8 cellular contexts compared by ENCODE assay signal in the genomic region with DNA sequence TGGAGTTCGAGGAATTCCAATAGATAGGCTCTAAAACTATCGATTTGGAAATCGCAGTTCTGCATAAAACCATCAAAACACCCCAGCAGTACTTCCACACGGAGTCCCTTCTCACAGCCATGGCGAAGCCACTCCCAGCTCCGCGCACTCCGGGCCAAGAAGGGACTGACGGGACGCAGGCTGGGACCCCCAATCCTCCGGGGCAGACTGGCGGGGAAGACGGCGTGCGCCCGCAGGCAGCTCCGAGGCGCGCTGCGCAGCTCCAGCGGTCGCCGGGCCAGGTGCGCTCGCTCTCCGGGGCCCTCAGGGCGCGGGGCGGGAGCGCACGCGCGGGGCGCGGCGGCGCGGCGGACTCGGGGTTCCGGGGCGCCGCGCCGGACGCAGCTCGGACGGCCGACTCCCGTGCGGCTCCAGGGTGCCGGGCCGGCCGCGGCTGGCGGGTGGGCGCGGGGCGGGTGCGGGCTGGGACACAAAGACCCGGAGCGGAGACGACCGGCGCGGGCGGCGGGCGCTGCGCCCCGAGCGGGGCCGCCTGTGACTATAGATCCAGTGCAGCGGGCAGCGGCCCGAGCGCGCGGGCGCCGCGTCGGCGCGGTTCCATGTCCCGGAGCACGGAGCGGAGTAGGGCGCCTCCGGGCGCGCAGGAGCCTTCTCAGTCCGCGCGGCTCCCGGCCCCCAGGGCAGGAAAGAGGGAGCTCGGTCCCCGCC. TPM values are rescaled to one million over a fixed set of nuclear protein-coding genes. Genes with fewer than 3 reads are reported as not detected.
A peak's percentile ranks its signal among the peaks of the same experiment; 100 is the strongest.
DNase-seq lines count a peak whose midpoint lies in the region; ATAC-seq and TF ChIP-seq lines count a peak whose summit lies in the region.

No MANE protein-coding gene starts in this region.

- no peaks in the 10 kb centered on the region for H3K9me3 Mint-ChIP-seq in neural crest cell

- no peak overlapping the region for H3K27ac Mint-ChIP-seq in neural crest cell (ENCODE audit: unreplicated experiment)

- H3K36me3 Mint-ChIP-seq in neural crest cell (ENCODE audit: low read depth), result peaks cover 10% of the 10 kb centered on the region

- peaks cover 13% of the 10 kb centered on the region for H3K27me3 Mint-ChIP-seq in neural crest cell (ENCODE audit: low read depth)

- peak; percentile 34 for DNase-seq in EL
- peak; percentile 51 for DNase-seq in activated T-cell treated with anti-CD3 and anti-CD28 coated beads, Interleukin-2, amount 50 U/mL, for 1 hour
- peak; percentile 41 for DNase-seq in fibroblast of peridontal ligament (ENCODE audit: extremely low read depth)
- DNase-seq in neural crest cell (ENCODE audit: low read depth, low spot score), result no peak
- no peak for DNase-seq in SHP77 treated with DMSO at 0.1 percent for 48 hours (lab: John Stamatoyannopoulos, UW)
- DNase-seq in LoVo (ENCODE audit: low spot score), result no peak

- H3K4me1 Mint-ChIP-seq in neural crest cell, result peaks cover 45% of the 10 kb centered on the region

- H3K4me3 Mint-ChIP-seq in neural crest cell, result peak overlapping the region; percentile 93

- peak; percentile 20 for ATAC-seq in GM21367 (IDR thresholded peaks at IDR 0.05; ENCODE audit: unreplicated experiment)
- ATAC-seq in HG03558 (IDR thresholded peaks at IDR 0.05; ENCODE audit: extremely low read depth, unreplicated experiment), result peak; percentile 13

- no peak for TF ChIP-seq CTCF in neural crest cell (conservative IDR thresholded peaks at IDR 0.05)

RNA-seq across cellular contexts. Expression of gene EFNB2, which starts 0.5 kb away (rescaled TPM):
- total RNA-seq in neural crest cell, result 79.4 and 83.1 TPM in 2 replicates

RNA-seq across cellular contexts. Expression of gene ARGLU1, which starts 32.9 kb away (rescaled TPM):
- total RNA-seq in neural crest cell, result 142 and 148 TPM in 2 replicates

Comparison
In these comparisons a context has a peak if more than half of its experiments do, and no peak if none do; other contexts are left out.
1. DNase-seq: peak in EL (single experiment), activated T-cell treated with anti-CD3 and anti-CD28 coated beads, Interleukin-2, amount 50 U/mL, for 1 hour (single experiment) and fibroblast of peridontal ligament (single experiment); none in neural crest cell (single experiment), SHP77 treated with DMSO at 0.1 percent for 48 hours (single experiment) and LoVo (single experiment).